ENCODE assay signal across 21 cellular contexts in genomic region chr1:114530224-114530623, GRCh38. TPM values are rescaled to one million over a fixed set of nuclear protein-coding genes. Genes with fewer than 3 reads are reported as not detected.
A peak's percentile ranks its signal among the peaks of the same experiment; 100 is the strongest.
DNase-seq lines count a peak whose midpoint lies in the region; ATAC-seq and TF ChIP-seq lines count a peak whose summit lies in the region.
"Had no signal": no experiment of that assay in that cellular context is flagged by ENCODE, and none has a peak within 500 bp of the region (broad histone marks: within the 10 kb centered on the region; RNA-seq: fewer than 3 reads in every experiment).

No MANE protein-coding gene starts in this region.

- H3K9me2 ChIP-seq in GM23338 (ENCODE audit: insufficient read depth) = no peaks in the 10 kb centered on the region

- no peaks in the 10 kb centered on the region for H3K27me3 ChIP-seq in GM23338 (ENCODE audit: insufficient read depth)
- no peaks in the 10 kb centered on the region for H3K27me3 ChIP-seq in osteoblast (ENCODE audit: insufficient read depth, low read length)
- no peaks in the 10 kb centered on the region for H3K27me3 ChIP-seq in heart right ventricle
- H3K27me3 ChIP-seq: BE2C; BLaER1 treated with 17β-estradiol and CSF1 and Interleukin-3, amounts not matched to agents 10 nM and 100 nM had no signal

- H3K27ac Mint-ChIP-seq in GM23338 = no peak overlapping the region
- H3K27ac Mint-ChIP-seq: CD4-positive, alpha-beta memory T cell; H9 had no signal

- H4K20me1 ChIP-seq in GM23338 (replicated peaks; ENCODE audit: insufficient read depth) (no peaks in the 10 kb centered on the region), osteoblast (ENCODE audit: insufficient read depth, low read length) (no peaks in the 10 kb centered on the region)
- H4K20me1 ChIP-seq: BLaER1 treated with 17β-estradiol and CSF1 and Interleukin-3, amounts not matched to agents 10 nM and 100 nM had no signal

- no peaks in the 10 kb centered on the region for H3K4me1 ChIP-seq in GM23338 (ENCODE audit: insufficient read depth)
- H3K4me1 ChIP-seq in osteoblast (ENCODE audit: insufficient read depth, low read length) = no peaks in the 10 kb centered on the region
- H3K4me1 ChIP-seq in heart right ventricle = no peaks in the 10 kb centered on the region
- H3K4me1 ChIP-seq: A549, BE2C had no signal

- ATAC-seq in GM23338 (no peak), left colon (peak; percentile 38), heart right ventricle (no peak)
- ATAC-seq: A549, HCT116 had no signal

- H3K4me2 ChIP-seq in GM23338 (no peak overlapping the region), osteoblast (ENCODE audit: insufficient read depth, low read length) (no peak overlapping the region)
- H3K4me2 ChIP-seq: A549; BLaER1 treated with 17β-estradiol and CSF1 and Interleukin-3, amounts not matched to agents 10 nM and 100 nM had no signal

- no peaks in the 10 kb centered on the region for H3F3A ChIP-seq in GM23338 (replicated peaks; ENCODE audit: low read depth)

- H3K9me3 ChIP-seq in osteoblast (ENCODE audit: low read depth, low read length) (no peaks in the 10 kb centered on the region), heart right ventricle (no peaks in the 10 kb centered on the region)
- H3K9me3 ChIP-seq: A549; BE2C; BLaER1 treated with 17β-estradiol and CSF1 and Interleukin-3, amounts not matched to agents 10 nM and 100 nM had no signal

- no peak for DNase-seq in GM23338 (ENCODE audit: low spot score)
- no peak for DNase-seq in left colon
- DNase-seq in osteoblast (ENCODE audit: insufficient read length, low spot score, missing footprints) = no peak
- DNase-seq in heart right ventricle = no peak
- DNase-seq in activated CD4-positive, alpha-beta T cell treated with anti-CD3 and anti-CD28 coated beads, Interleukin-2, amount 50 U/mL, for 1 hour = no peak
- DNase-seq in occipital lobe (lab: John Stamatoyannopoulos, UW) = no peak
- DNase-seq in NCI-H2081 (lab: John Stamatoyannopoulos, UW) = no peak
- DNase-seq: 8988T; ACHN; AML-193; BE2C; Calu3; CD4-positive, alpha-beta memory T cell; COR-L47; DMS53; DMS79 treated with DMSO at 0.1 percent for 48 hours; GF-D8; H9 had no signal

- H3K4me3 Mint-ChIP-seq in GM23338 = no peak overlapping the region
- H3K4me3 Mint-ChIP-seq: CD4-positive, alpha-beta memory T cell; H9 had no signal

- H3K27ac ChIP-seq in GM23338 (ENCODE audit: low read depth) = no peak overlapping the region
- H3K27ac ChIP-seq in osteoblast (ENCODE audit: low read depth, low read length) = no peak overlapping the region
- no peak overlapping the region for H3K27ac ChIP-seq in heart right ventricle
- H3K27ac ChIP-seq: A549; BLaER1 treated with 17β-estradiol and CSF1 and Interleukin-3, amounts not matched to agents 10 nM and 100 nM had no signal

- H3K27me3 Mint-ChIP-seq in GM23338 (ENCODE audit: insufficient read depth, low read depth, poor library complexity) = no peaks in the 10 kb centered on the region
- H3K27me3 Mint-ChIP-seq: CD4-positive, alpha-beta memory T cell had no signal

- H3K36me3 ChIP-seq in GM23338 (ENCODE audit: insufficient read depth) (no peaks in the 10 kb centered on the region), osteoblast (ENCODE audit: insufficient read depth, low read length) (no peaks in the 10 kb centered on the region), heart right ventricle (no peaks in the 10 kb centered on the region)
- H3K36me3 ChIP-seq: BE2C; BLaER1 treated with 17β-estradiol and CSF1 and Interleukin-3, amounts not matched to agents 10 nM and 100 nM had no signal

- WGBS in heart right ventricle, 2 donors = 97% methylated on average over 2 of the region's 2 CpGs

- TF ChIP-seq CTCF in GM23338 (conservative IDR thresholded peaks at IDR 0.05; ENCODE audit: low read depth in 2 of 2) = no peak
- no peak for TF ChIP-seq CTCF in osteoblast (IDR thresholded peaks at IDR 0.05; ENCODE audit: extremely low read depth, low read depth, low read length)
- TF ChIP-seq CTCF in heart right ventricle (IDR thresholded peaks at IDR 0.05) = no peak

- intact Hi-C loops in left colon (cut with DNase I, micrococcal nuclease) (no loop called here), heart right ventricle (cut with DNase I) (no loop called here)

- no peaks in the 10 kb centered on the region for H3K4me1 Mint-ChIP-seq in GM23338
- H3K4me1 Mint-ChIP-seq: H9 had no signal

- H3K4me3 ChIP-seq in GM23338 (no peak overlapping the region), osteoblast (ENCODE audit: insufficient read depth, low read length) (no peak overlapping the region), heart right ventricle (no peak overlapping the region)
- H3K4me3 ChIP-seq: A549; BLaER1 treated with 17β-estradiol and CSF1 and Interleukin-3, amounts not matched to agents 10 nM and 100 nM had no signal

- no peaks in the 10 kb centered on the region for H3K9me3 Mint-ChIP-seq in GM23338
- H3K9me3 Mint-ChIP-seq: CD4-positive, alpha-beta memory T cell; H9 had no signal

- H2AFZ ChIP-seq in GM23338 (peak overlapping the region; percentile 66; the same call in 1 of the 2 replicates), osteoblast (ENCODE audit: low read length) (peak overlapping the region; percentile 19)

- H3K36me3 Mint-ChIP-seq in GM23338 (ENCODE audit: low read depth) = no peaks in the 10 kb centered on the region
- H3K36me3 Mint-ChIP-seq: CD4-positive, alpha-beta memory T cell had no signal

- H3K79me2 ChIP-seq in GM23338 (replicated peaks; ENCODE audit: insufficient read depth) (no peaks in the 10 kb centered on the region), osteoblast (ENCODE audit: insufficient read depth, low read length) (no peaks in the 10 kb centered on the region)

TF ChIP-seq in GM23338, 12 proteins besides CTCF, POLR2A, EP300 and RAD21:
- TF ChIP-seq STAT1 (IDR thresholded peaks at IDR 0.05; ENCODE audit: unreplicated experiment) = no peak
- TF ChIP-seq ZNF331 (CRISPR knock-in tag; IDR thresholded peaks at IDR 0.05; ENCODE audit: low read depth) = no peak
- no peak for TF ChIP-seq NANOG (IDR thresholded peaks at IDR 0.05; ENCODE audit: borderline replicate concordance)
- TF ChIP-seq JUNB (IDR thresholded peaks at IDR 0.05; ENCODE audit: unreplicated experiment) = no peak
- TF ChIP-seq POLR2AphosphoS5 (IDR thresholded peaks at IDR 0.05; ENCODE audit: low read depth) = no peak

RNA-seq across cellular contexts. Expression of gene TRIM33, which starts 19.2 kb away (rescaled TPM):
- total RNA-seq in GM23338 (2014; rRNA removed; shearing (Covaris generic)) = 46.6 and 51.1 TPM in 2 replicates
- polyA plus RNA-seq in GM23338 (2016; fragmentation: Nextera tagmentation; extraction: Ambion mirVana) (48.8 and 50.3 TPM in 2 replicates), heart right ventricle (10 to 100 TPM in 1 of 2 donors, 1 to 10 TPM in 1; 3.5 to 13.2 TPM)
- total RNA-seq in left colon (10 to 100 TPM; 28.6 to 31.0 TPM), osteoblast (43.1 and 48.6 TPM in 2 replicates), heart right ventricle (10 to 100 TPM; 13.6 to 28.7 (median 21.4) TPM), occipital lobe (85.6 TPM)

RNA-seq across cellular contexts. Expression of gene BCAS2, which starts 51.2 kb away (rescaled TPM):
- total RNA-seq in GM23338 (2014; rRNA removed; shearing (Covaris generic)) = 49.9 and 50.7 TPM in 2 replicates
- polyA plus RNA-seq in GM23338 (2016; fragmentation: Nextera tagmentation; extraction: Ambion mirVana) (75.4 and 111 TPM in 2 replicates), heart right ventricle (10 to 100 TPM in 1 of 2 donors, 1 to 10 TPM in 1; 9.6 to 35.5 TPM)
- total RNA-seq in left colon (10 to 100 TPM; 27.2 to 31.2 TPM), osteoblast (37.1 and 38.0 TPM in 2 replicates), heart right ventricle (10 to 100 TPM; 26.9 to 52.6 (median 36.4) TPM), occipital lobe (48.4 TPM)
